ENCODE assay signal across 8 cellular contexts in genomic region chr10:102435529-102436233, GRCh38. TPM values are rescaled to one million over a fixed set of nuclear protein-coding genes. Genes with fewer than 3 reads are reported as not detected.
A peak's percentile ranks its signal among the peaks of the same experiment; 100 is the strongest.
DNase-seq lines count a peak whose midpoint lies in the region; ATAC-seq and TF ChIP-seq lines count a peak whose summit lies in the region.

No MANE protein-coding gene starts in this region.

- TF ChIP-seq POLR2A in upper lobe of left lung (IDR thresholded peaks at IDR 0.05): peak in 1 of 4 donors; percentile 35

- H3K36me3 ChIP-seq in heart right ventricle: peaks cover 0 to 3% (median 0%) of the 10 kb centered on the region in 9 donors
- H3K36me3 ChIP-seq in lower lobe of right lung: no peaks in the 10 kb centered on the region
- no peaks in the 10 kb centered on the region for H3K36me3 ChIP-seq in upper lobe of left lung

- no peak for ATAC-seq in heart right ventricle
- no peak for ATAC-seq in Right ventricle myocardium inferior
- peak; percentile 32 to 42 for ATAC-seq in lower lobe of right lung
- peak in 1 of 2 donors; percentile 6 for ATAC-seq in upper lobe of left lung (ENCODE audit: low FRiP score in 2 of 2)
- ATAC-seq in sciatic nerve: no peak

- H3K9me3 ChIP-seq in heart right ventricle (no peaks in the 10 kb centered on the region), lower lobe of right lung (no peaks in the 10 kb centered on the region), upper lobe of left lung (no peaks in the 10 kb centered on the region)

- intact Hi-C loops in heart right ventricle (cut with DNase I): no loop called here
- intact Hi-C loops in Right ventricle myocardium inferior (cut with DNase I): no loop called here
- intact Hi-C loops in lower lobe of right lung (cut with DNase I): no loop called here
- intact Hi-C loops in sciatic nerve (cut with DNase I): no loop called here

- H3K27me3 ChIP-seq in heart right ventricle (peaks cover 0 to 18% (median 5%) of the 10 kb centered on the region in 7 donors), lower lobe of right lung (ENCODE audit: low read depth) (no peaks in the 10 kb centered on the region), upper lobe of left lung (no peaks in the 10 kb centered on the region)

- H3K4me3 ChIP-seq in heart right ventricle (peak overlapping the region in 6 of 10 donors; percentile 27 to 51 (median 32)), lower lobe of right lung (peak overlapping the region; percentile 52), upper lobe of left lung (peak overlapping the region in 3 of 4 donors; percentile 31 to 51 (median 48))

- H3K27ac ChIP-seq in heart right ventricle: peak overlapping the region in 3 of 10 donors; percentile 19 to 90 (median 60)
- peak overlapping the region; percentile 72 for H3K27ac ChIP-seq in lower lobe of right lung
- peak overlapping the region; percentile 17 to 91 (median 72) for H3K27ac ChIP-seq in upper lobe of left lung

- DNase-seq in heart right ventricle (no peak), Right ventricle myocardium inferior (ENCODE audit: missing footprints) (no peak), lower lobe of right lung (peak; percentile 71), upper lobe of left lung (peak in 1 of 2 donors; percentile 61), sciatic nerve (ENCODE audit: low spot score) (no peak), SK-N-DZ (ENCODE audit: low spot score) (no peak), NCI-H1436 (lab: John Stamatoyannopoulos, UW) (no peak)
- peak; percentile 48 for DNase-seq in activated effector memory CD4-positive, alpha-beta T cell treated with Interleukin-2 at 50 U/mL for 16 hours

- peaks cover 4 to 58% (median 12%) of the 10 kb centered on the region in 9 donors for H3K4me1 ChIP-seq in heart right ventricle
- H3K4me1 ChIP-seq in lower lobe of right lung: peaks cover 63% of the 10 kb centered on the region
- H3K4me1 ChIP-seq in upper lobe of left lung: peaks cover 22 to 47% (median 44%) of the 10 kb centered on the region in 4 donors

- 9 to 11% methylated on average over 14 of the region's 14 CpGs for WGBS in heart right ventricle, 2 donors
- WGBS in upper lobe of left lung, 2 donors: 7 to 29% methylated on average over 2 to 11 of the region's 14 CpGs

- TF ChIP-seq EP300 in upper lobe of left lung (IDR thresholded peaks at IDR 0.05): no peak

- TF ChIP-seq CTCF in heart right ventricle (IDR thresholded peaks at IDR 0.05): no peak
- TF ChIP-seq CTCF in lower lobe of right lung (IDR thresholded peaks at IDR 0.05): no peak
- no peak for TF ChIP-seq CTCF in upper lobe of left lung (IDR thresholded peaks at IDR 0.05)

RNA-seq across cellular contexts. Expression of gene CUEDC2, which starts 3.3 kb away (rescaled TPM):
- 10 to 100 TPM; 65.7 to 84.3 (median 79.1) TPM for total RNA-seq in heart right ventricle
- 10 to 100 TPM; 60.0 to 81.7 TPM for polyA plus RNA-seq in heart right ventricle
- total RNA-seq in Right ventricle myocardium inferior: 84.5 TPM
- 41.2 TPM for total RNA-seq in lower lobe of right lung
- total RNA-seq in upper lobe of left lung: 10 to 100 TPM; 33.1 to 67.1 (median 46.5) TPM
- total RNA-seq in sciatic nerve: 101 TPM
- 130 and 171 TPM in 2 replicates for polyA plus RNA-seq in SK-N-DZ (2014; cell fraction: cytosol; rRNA removed)
- 127 and 172 TPM in 2 replicates for polyA plus RNA-seq in SK-N-DZ (2014; cell fraction: nucleus; rRNA removed)

RNA-seq across cellular contexts. Expression of gene FBXL15, which starts 15.0 kb away (rescaled TPM):
- total RNA-seq in heart right ventricle (10 to 100 TPM in 5 of 10 donors, 1 to 10 TPM in 5; 6.7 to 10.5 (median 9.9) TPM), Right ventricle myocardium inferior (8.4 TPM), lower lobe of right lung (16.6 TPM), upper lobe of left lung (10 to 100 TPM; 18.5 to 70.2 (median 26.8) TPM), sciatic nerve (11.1 TPM)
- polyA plus RNA-seq in heart right ventricle: 10 to 100 TPM; 10.4 to 19.2 TPM
- 34.1 and 42.6 TPM in 2 replicates for polyA plus RNA-seq in SK-N-DZ (2014; cell fraction: cytosol; rRNA removed)
- polyA plus RNA-seq in SK-N-DZ (2014; cell fraction: nucleus; rRNA removed): 47.1 and 53.0 TPM in 2 replicates

RNA-seq across cellular contexts. Expression of gene C10orf95, which starts 15.7 kb away (rescaled TPM):
- total RNA-seq in heart right ventricle (not detected), Right ventricle myocardium inferior (not detected), lower lobe of right lung (5.7 TPM), upper lobe of left lung (10 to 100 TPM in 5 of 6 donors, 1 to 10 TPM in 1; 5.9 to 27.5 (median 15.1) TPM), sciatic nerve (not detected)
- polyA plus RNA-seq in heart right ventricle: not detected
- not detected in 2 replicates for polyA plus RNA-seq in SK-N-DZ (2014; cell fraction: cytosol; rRNA removed)
- not detected in 2 replicates for polyA plus RNA-seq in SK-N-DZ (2014; cell fraction: nucleus; rRNA removed)

RNA-seq across cellular contexts. Expression of gene PSD, which starts 17.1 kb away (rescaled TPM):
- total RNA-seq in heart right ventricle: 1 to 10 TPM in 4 of 10 donors, under 1 TPM in 5, not detected in 1; 0.19 to 1.5 (median 0.61) TPM
- polyA plus RNA-seq in heart right ventricle: under 1 TPM; 0.37 to 0.42 TPM
- total RNA-seq in Right ventricle myocardium inferior: 0.49 TPM
- 5.3 TPM for total RNA-seq in lower lobe of right lung
- 10 to 100 TPM in 2 of 6 donors, 1 to 10 TPM in 4; 1.1 to 28.3 (median 3.5) TPM for total RNA-seq in upper lobe of left lung
- total RNA-seq in sciatic nerve: 1.9 TPM
- 19.2 and 20.4 TPM in 2 replicates for polyA plus RNA-seq in SK-N-DZ (2014; cell fraction: cytosol; rRNA removed)
- polyA plus RNA-seq in SK-N-DZ (2014; cell fraction: nucleus; rRNA removed): 90.7 and 104 TPM in 2 replicates

RNA-seq across cellular contexts. Expression of gene NFKB2, which starts 40.2 kb away (rescaled TPM):
- total RNA-seq in heart right ventricle (10 to 100 TPM in 9 of 10 donors, 1 to 10 TPM in 1; 9.9 to 40.0 (median 15.7) TPM), Right ventricle myocardium inferior (15.1 TPM), lower lobe of right lung (30.9 TPM), upper lobe of left lung (10 to 100 TPM; 31.2 to 67.6 (median 41.2) TPM), sciatic nerve (64.1 TPM)
- polyA plus RNA-seq in heart right ventricle: 10 to 100 TPM; 19.7 to 19.8 TPM
- polyA plus RNA-seq in SK-N-DZ (2014; cell fraction: cytosol; rRNA removed): 6.1 and 9.8 TPM in 2 replicates
- 13.4 and 19.5 TPM in 2 replicates for polyA plus RNA-seq in SK-N-DZ (2014; cell fraction: nucleus; rRNA removed)

Comparison
In these comparisons a context has a peak if more than half of its experiments do, and no peak if none do; other contexts are left out.
1. ATAC-seq: peak in lower lobe of right lung (2 of 2); none in heart right ventricle (0 of 8), Right ventricle myocardium inferior (single experiment) and sciatic nerve (single experiment).
2. DNase-seq: peak in activated effector memory CD4-positive, alpha-beta T cell treated with Interleukin-2 at 50 U/mL for 16 hours (single experiment) and lower lobe of right lung (single experiment); none in heart right ventricle (0 of 2), Right ventricle myocardium inferior (single experiment), sciatic nerve (single experiment), SK-N-DZ (single experiment) and NCI-H1436 (single experiment).
3. Peak in every context shown above with its lines, with median percentiles within 50 percentile points of each other: H3K4me3 ChIP-seq.